Comparison of ENCODE assay signal across 8 cellular contexts in the genomic region with DNA sequence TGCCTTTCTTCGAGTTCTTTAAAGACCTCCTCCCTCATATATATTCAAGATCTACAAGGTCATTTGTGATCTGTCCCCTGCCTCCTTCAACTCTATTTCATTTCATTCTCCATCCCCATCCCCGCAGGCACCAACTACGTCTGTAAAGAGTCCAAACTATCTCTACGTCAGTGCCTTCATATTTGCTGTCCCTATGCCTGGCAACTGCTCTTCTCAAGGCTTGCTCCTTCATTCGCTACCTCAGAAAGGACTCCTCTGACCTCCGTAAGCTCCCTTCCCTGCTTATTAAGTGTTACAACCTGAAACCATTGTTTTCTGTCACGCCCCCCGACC. TPM values are rescaled to one million over a fixed set of nuclear protein-coding genes. Genes with fewer than 3 reads are reported as not detected.
DNase-seq lines count a peak whose midpoint lies in the region; ATAC-seq and TF ChIP-seq lines count a peak whose summit lies in the region.

No MANE protein-coding gene starts in this region.

- peaks cover 18 to 37% of the 10 kb centered on the region in 2 donors for H3K36me3 Mint-ChIP-seq in activated T-cell treated with anti-CD3 and anti-CD28 coated beads, Interleukin-2, amount 50 U/mL, for 72 hours (ENCODE audit: insufficient read depth in 2 of 2)
- peaks cover 38% of the 10 kb centered on the region for H3K36me3 Mint-ChIP-seq in T-cell

- H3K27me3 Mint-ChIP-seq in activated T-cell treated with anti-CD3 and anti-CD28 coated beads, Interleukin-2, amount 50 U/mL, for 72 hours (ENCODE audit: low read depth): no peaks in the 10 kb centered on the region
- H3K27me3 Mint-ChIP-seq in T-cell: no peaks in the 10 kb centered on the region

- POLR2A ChIA-PET in T-cell (lab: Charles Lee): interaction anchor here (0.5 to 1.7 kb wide), 4 partner anchors 9 to 1138 kb away, joined by 3 to 9 read pairs (median 4); a partner anchor contains a TSS

- peak overlapping the region; percentile 87 for H3K27ac Mint-ChIP-seq in activated T-cell treated with anti-CD3 and anti-CD28 coated beads, Interleukin-2, amount 50 U/mL, for 72 hours
- H3K27ac Mint-ChIP-seq in T-cell: peak overlapping the region; percentile 96

- peaks cover 61% of the 10 kb centered on the region for H3K4me1 Mint-ChIP-seq in activated T-cell treated with anti-CD3 and anti-CD28 coated beads, Interleukin-2, amount 50 U/mL, for 72 hours (ENCODE audit: low read depth)
- peaks cover 68 to 72% (median 68%) of the 10 kb centered on the region in 3 donors for H3K4me1 Mint-ChIP-seq in T-cell

- peak overlapping the region; percentile 98 for H3K4me3 Mint-ChIP-seq in activated T-cell treated with anti-CD3 and anti-CD28 coated beads, Interleukin-2, amount 50 U/mL, for 72 hours
- H3K4me3 Mint-ChIP-seq in T-cell: peak overlapping the region; percentile 84 to 99 (median 98)

- ATAC-seq in activated T-cell treated with anti-CD3 and anti-CD28 coated beads, Interleukin-2, amount 50 U/mL, for 72 hours (replicated peaks in 1 of 2): peak in 1 of 2 donors; percentile 5
- ATAC-seq in T-cell (replicated peaks in 1 of 4) (peak in 2 of 4 experiments; percentile 2 to 3), GM19395 (IDR thresholded peaks at IDR 0.05; ENCODE audit: unreplicated experiment) (no peak), GM21390 (IDR thresholded peaks at IDR 0.05; ENCODE audit: unreplicated experiment) (no peak)

- peak overlapping the region; percentile 94 for H3K4me3 ChIP-seq in fibroblast of villous mesenchyme (ENCODE audit: low read depth, low read length)

- TF ChIP-seq CTCF in fibroblast of villous mesenchyme (IDR thresholded peaks at IDR 0.05; ENCODE audit: insufficient read depth, low read depth, low read length): no peak

- DNase-seq in activated T-cell treated with anti-CD3 and anti-CD28 coated beads, Interleukin-2, amount 50 U/mL, for 72 hours: no peak
- no peak for DNase-seq in activated T-cell treated with anti-CD3 and anti-CD28 coated beads, Interleukin-2, amount 50 U/mL, for 48 hours
- DNase-seq in T-cell (peak in 2 of 34 experiments; percentile 1), fibroblast of villous mesenchyme (ENCODE audit: low read depth) (peak; percentile 38), renal cortical epithelial cell (ENCODE audit: low read depth) (peak; percentile 33), HuH-7.5 (ENCODE audit: low spot score) (no peak)

- CTCF ChIA-PET in T-cell (lab: Charles Lee): interaction anchor here in 1 of 2 donors (2.5 kb wide), 1 partner anchor 39 kb away, joined by 22 read pairs; a partner anchor contains a TSS

- no peaks in the 10 kb centered on the region for H3K9me3 Mint-ChIP-seq in activated T-cell treated with anti-CD3 and anti-CD28 coated beads, Interleukin-2, amount 50 U/mL, for 72 hours
- H3K9me3 Mint-ChIP-seq in T-cell: no peaks in the 10 kb centered on the region

RNA-seq across cellular contexts. Expression of a gene that starts 0.7 kb away (rescaled TPM):
- 10 to 100 TPM; 22.4 to 23.1 TPM for total RNA-seq in activated T-cell treated with anti-CD3 and anti-CD28 coated beads, Interleukin-2, amount 50 U/mL, for 72 hours
- total RNA-seq in T-cell (10 to 100 TPM; 16.6 to 24.3 (median 22.3) TPM), fibroblast of villous mesenchyme (3.9 and 5.6 TPM in 2 replicates), renal cortical epithelial cell (5.0 and 25.3 TPM in 2 replicates)

RNA-seq across cellular contexts. Expression of a gene that starts 39.9 kb away (rescaled TPM):
- 100 to 1,000 TPM in 1 of 2 donors, 10 to 100 TPM in 1; 88.7 to 101 TPM for total RNA-seq in activated T-cell treated with anti-CD3 and anti-CD28 coated beads, Interleukin-2, amount 50 U/mL, for 72 hours
- total RNA-seq in T-cell (10 to 100 TPM; 44.7 to 90.0 (median 76.7) TPM), fibroblast of villous mesenchyme (80.5 and 175 TPM in 2 replicates), renal cortical epithelial cell (106 and 150 TPM in 2 replicates)

RNA-seq across cellular contexts. Expression of a gene that starts 59.1 kb away (rescaled TPM):
- 1 to 10 TPM; 1.2 to 1.3 TPM for total RNA-seq in activated T-cell treated with anti-CD3 and anti-CD28 coated beads, Interleukin-2, amount 50 U/mL, for 72 hours
- total RNA-seq in T-cell: 1 to 10 TPM in 1 of 5 donors, under 1 TPM in 4; 0.16 to 1.0 (median 0.39) TPM
- 2.6 and 3.0 TPM in 2 replicates for total RNA-seq in fibroblast of villous mesenchyme
- total RNA-seq in renal cortical epithelial cell: 3.0 and 4.0 TPM in 2 replicates

Comparison
In these comparisons a context has a peak if more than half of its experiments do, and no peak if none do; other contexts are left out.
1. DNase-seq: peak in fibroblast of villous mesenchyme (single experiment) and renal cortical epithelial cell (single experiment); none in activated T-cell treated with anti-CD3 and anti-CD28 coated beads, Interleukin-2, amount 50 U/mL, for 72 hours (0 of 2), activated T-cell treated with anti-CD3 and anti-CD28 coated beads, Interleukin-2, amount 50 U/mL, for 48 hours (0 of 2) and HuH-7.5 (single experiment).